7 cellular contexts compared by ENCODE assay signal in the genomic region with DNA sequence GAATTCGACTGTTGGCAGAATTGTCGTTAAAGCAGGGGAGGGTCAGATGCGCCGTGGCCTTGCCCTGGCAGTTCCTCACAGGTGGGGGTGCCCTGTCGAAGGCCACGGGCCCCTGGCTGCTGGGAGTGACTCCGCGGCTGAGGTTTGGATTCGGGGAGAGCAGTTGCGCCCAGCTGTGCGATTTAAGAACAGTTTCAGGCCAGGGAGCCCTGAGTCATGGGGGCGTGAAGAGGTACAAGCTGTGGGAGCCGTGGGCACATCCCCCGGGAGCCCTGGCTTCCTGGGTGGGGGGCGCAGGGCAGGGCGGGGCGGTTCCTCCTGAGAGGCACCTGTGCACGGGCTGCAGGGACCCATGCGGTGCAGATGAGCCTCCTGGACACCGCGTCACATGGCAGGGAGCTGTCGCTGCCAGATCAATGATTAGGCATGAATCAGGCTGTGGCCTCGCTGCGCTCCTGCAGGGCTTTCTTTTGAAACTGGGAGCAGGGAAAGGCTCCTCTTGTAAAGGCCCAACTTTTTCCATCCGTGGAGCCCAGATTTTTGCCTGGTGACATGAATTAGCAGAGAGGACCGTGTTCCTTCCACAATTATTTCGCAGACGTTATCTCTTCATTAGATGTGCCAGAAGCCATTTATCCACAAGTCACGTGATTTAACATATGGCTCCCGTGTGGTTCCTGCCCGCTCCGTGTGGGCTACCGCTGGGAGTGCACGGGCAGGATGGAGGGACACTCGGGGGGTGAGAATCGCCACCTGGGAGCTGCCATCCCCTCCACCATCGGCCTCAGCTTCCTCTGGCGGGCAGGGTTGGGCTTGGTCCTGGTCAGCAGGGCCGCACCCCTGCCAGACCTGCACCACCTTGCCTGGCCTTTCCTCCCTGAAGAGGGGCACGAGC. TPM values are rescaled to one million over a fixed set of nuclear protein-coding genes. Genes with fewer than 3 reads are reported as not detected.
DNase-seq lines count a peak whose midpoint lies in the region; ATAC-seq and TF ChIP-seq lines count a peak whose summit lies in the region.

No MANE protein-coding gene starts in this region.

- TF ChIP-seq CTCF in mammary epithelial cell (conservative IDR thresholded peaks at IDR 0.05 in 1 of 2, IDR thresholded peaks at IDR 0.05 in 1 of 2; ENCODE audit: extremely low read depth in 1 of 2, insufficient read depth in 1 of 2, low read depth in 1 of 2, low read length in 2 of 2): no peak

- peak in 1 of 2 experiments; percentile 14 for DNase-seq in SJCRH30
- peak; percentile 70 for DNase-seq in mammary epithelial cell
- DNase-seq in kidney tubule cell (ENCODE audit: low spot score): peak; percentile 77

- peaks cover 77% of the 10 kb centered on the region for H3K4me1 Mint-ChIP-seq in stimulated activated memory B cell treated with anti-CD40 and anti-IgM and Interleukin-4, amounts not matched to agents 10 μg/mL and 1 μg/mL and 100 μg/mL, for 72 hours

- no peaks in the 10 kb centered on the region for H4K20me1 ChIP-seq in mammary epithelial cell (ENCODE audit: insufficient read depth, low read length)

- H3K4me2 ChIP-seq in mammary epithelial cell (ENCODE audit: insufficient read depth, low read depth, low read length): peak overlapping the region; percentile 91

- H3K9me3 ChIP-seq in SJCRH30 (replicated peaks) (no peaks in the 10 kb centered on the region), mammary epithelial cell (replicated peaks; ENCODE audit: insufficient read depth, low read length) (no peaks in the 10 kb centered on the region)

- dilution Hi-C loops in mammary epithelial cell (cut with HindIII; ENCODE audit: low sequenced_read_pairs): no loop called here

- H3K27ac ChIP-seq in SJCRH30 (no peak overlapping the region), mammary epithelial cell (ENCODE audit: insufficient read depth, low read depth, low read length) (peak overlapping the region; percentile 59)

- peak overlapping the region; percentile 83 for H3K27ac Mint-ChIP-seq in stimulated activated memory B cell treated with anti-CD40 and anti-IgM and Interleukin-4, amounts not matched to agents 10 μg/mL and 1 μg/mL and 100 μg/mL, for 72 hours

- peak overlapping the region; percentile 82 for H3K9ac ChIP-seq in mammary epithelial cell (ENCODE audit: insufficient read depth, low read length)

- no peaks in the 10 kb centered on the region for H3K9me3 Mint-ChIP-seq in stimulated activated memory B cell treated with anti-CD40 and anti-IgM and Interleukin-4, amounts not matched to agents 10 μg/mL and 1 μg/mL and 100 μg/mL, for 72 hours

- in situ Hi-C loops in mammary epithelial cell (cut with MboI; ENCODE audit: low sequenced_read_pairs in 2 of 2): loop anchor here in 1 of 2 donors (5.0 kb wide), 1 partner anchor 49 kb away; no protein-coding TSS in a partner anchor

- WGBS in mammary epithelial cell (ENCODE audit: low coverage, missing lambda C conversion rate): 51% methylated on average over 18 of the region's 40 CpGs

- H3K4me3 ChIP-seq in SJCRH30 (peak overlapping the region; percentile 55), mammary epithelial cell (replicated peaks in 1 of 3; ENCODE audit: insufficient read depth in 1 of 3, low read depth in 2 of 3, low read length in 3 of 3) (peak overlapping the region; percentile 46 to 66 (median 59))

- H3K27me3 ChIP-seq in SJCRH30 (0 out of 2 replicates have a peak, but pooled peaks cover 6% of the 10 kb centered on the region), mammary epithelial cell (ENCODE audit: insufficient read depth, low read length) (no peaks in the 10 kb centered on the region)

- intact Hi-C loops in mammary epithelial cell (cut with micrococcal nuclease): loop anchor here (2.0 kb wide), 2 partner anchors 27 to 55 kb away; no protein-coding TSS in a partner anchor

- no peaks in the 10 kb centered on the region for H3K36me3 ChIP-seq in SJCRH30
- H3K36me3 ChIP-seq in mammary epithelial cell (ENCODE audit: insufficient read depth, low read length): no peaks in the 10 kb centered on the region

- H3K36me3 Mint-ChIP-seq in stimulated activated memory B cell treated with anti-CD40 and anti-IgM and Interleukin-4, amounts not matched to agents 10 μg/mL and 1 μg/mL and 100 μg/mL, for 72 hours: no peaks in the 10 kb centered on the region

- no peaks in the 10 kb centered on the region for H3K27me3 Mint-ChIP-seq in stimulated activated memory B cell treated with anti-CD40 and anti-IgM and Interleukin-4, amounts not matched to agents 10 μg/mL and 1 μg/mL and 100 μg/mL, for 72 hours

- H3K4me3 Mint-ChIP-seq in stimulated activated memory B cell treated with anti-CD40 and anti-IgM and Interleukin-4, amounts not matched to agents 10 μg/mL and 1 μg/mL and 100 μg/mL, for 72 hours: peak overlapping the region; percentile 91

- peak; percentile 30 for ATAC-seq in GM18498 (IDR thresholded peaks at IDR 0.05; ENCODE audit: unreplicated experiment)
- peak; percentile 27 for ATAC-seq in HG03095 (IDR thresholded peaks at IDR 0.05; ENCODE audit: unreplicated experiment)
- ATAC-seq in stimulated activated memory B cell treated with anti-CD40 and anti-IgM and Interleukin-4, amounts not matched to agents 10 μg/mL and 1 μg/mL and 100 μg/mL, for 72 hours: peak; percentile 32
- ATAC-seq in HG02588 (IDR thresholded peaks at IDR 0.05; ENCODE audit: unreplicated experiment): no peak

- no TSS peak for BruUV-seq in mammary epithelial cell (replicated peaks; lab: Mats Ljungman, UMichigan)

- peaks cover 4% of the 10 kb centered on the region; the same call in 1 of the 2 replicates for H3K4me1 ChIP-seq in SJCRH30
- H3K4me1 ChIP-seq in mammary epithelial cell (ENCODE audit: insufficient read depth, low read length): peaks cover 26% of the 10 kb centered on the region

- H3K79me2 ChIP-seq in mammary epithelial cell (ENCODE audit: insufficient read depth, low read length): peaks cover 39% of the 10 kb centered on the region

- peak overlapping the region; percentile 65 for H2AFZ ChIP-seq in mammary epithelial cell (ENCODE audit: low read depth, low read length)

- CTCF ChIA-PET in mammary epithelial cell (lab: Charles Lee; ENCODE audit: low non-redundant PET): no interaction called here

RNA-seq across cellular contexts. Expression of gene PWWP2B, which starts 0.9 kb away (rescaled TPM):
- 0.57 and 0.66 TPM in 2 replicates for total RNA-seq in SJCRH30 (2014; rRNA removed; shearing (Covaris generic))
- total RNA-seq in mammary epithelial cell: 10 to 100 TPM; 10.7 to 12.3 TPM
- 4.3 TPM for polyA plus RNA-seq in mammary epithelial cell
- polyA minus RNA-seq in mammary epithelial cell: 2.8 TPM
